Comparison of ENCODE assay signal across 17 cellular contexts in the genomic region with DNA sequence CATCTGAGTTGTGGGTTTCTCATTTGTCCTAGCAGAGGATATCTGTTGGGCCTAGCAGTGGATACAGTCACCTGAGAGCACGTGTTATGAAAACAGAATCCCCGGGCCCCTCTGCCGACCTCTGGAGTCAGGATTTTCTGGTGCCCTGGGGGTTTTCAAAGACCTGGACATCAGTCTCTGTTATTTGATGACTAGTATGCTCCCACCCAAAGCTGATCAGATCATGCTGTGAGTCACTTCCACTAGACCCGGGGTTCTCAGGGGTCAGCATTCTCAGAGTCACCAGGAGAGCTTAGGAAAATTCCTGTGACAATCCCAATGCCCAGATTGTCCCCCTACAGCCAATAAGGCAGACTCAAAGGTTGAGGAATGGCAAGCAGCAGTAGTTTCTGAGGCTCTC. TPM values are rescaled to one million over a fixed set of nuclear protein-coding genes. Genes with fewer than 3 reads are reported as not detected.
DNase-seq lines count a peak whose midpoint lies in the region; FAIRE-seq and TF ChIP-seq lines count a peak whose summit lies in the region.
"Had no signal": no experiment of that assay in that cellular context is flagged by ENCODE, and none has a peak within 500 bp of the region (broad histone marks: within the 10 kb centered on the region; RNA-seq: fewer than 3 reads in every experiment).

No MANE protein-coding gene starts in this region.

- WGBS in esophagus muscularis mucosa, result 67% methylated on average over 3 of the region's 4 CpGs

- no peak overlapping the region for H3K4me3 ChIP-seq in bronchial epithelial cell (ENCODE audit: low read depth, low read length)
- H3K4me3 ChIP-seq in subcutaneous abdominal adipose tissue (ENCODE audit: low read depth in 1 of 5, low read length in 5 of 5), result no peak overlapping the region
- no peak overlapping the region for H3K4me3 ChIP-seq in esophagus muscularis mucosa
- H3K4me3 ChIP-seq: SK-N-MC had no signal

- H3K9me3 ChIP-seq in subcutaneous abdominal adipose tissue (ENCODE audit: control insufficient read depth in 5 of 5, low read length in 5 of 5), result no peaks in the 10 kb centered on the region
- H3K9me3 ChIP-seq in esophagus muscularis mucosa, result no peaks in the 10 kb centered on the region

- H3K36me3 ChIP-seq in bronchial epithelial cell (ENCODE audit: control insufficient read depth, insufficient read depth, low read length) (no peaks in the 10 kb centered on the region), subcutaneous abdominal adipose tissue (ENCODE audit: control insufficient read depth in 5 of 5, insufficient read depth in 5 of 5, low read length in 5 of 5) (peaks cover 0 to 2% (median 0%) of the 10 kb centered on the region in 5 donors), esophagus muscularis mucosa (no peaks in the 10 kb centered on the region)

- H3K9ac ChIP-seq in subcutaneous abdominal adipose tissue (ENCODE audit: low read length in 5 of 5), result no peak overlapping the region
- H3K9ac ChIP-seq: KMS-11 had no signal

- FAIRE-seq in bronchial epithelial cell (lab: Jason Lieb, UNC), result peak; percentile 68

- H3K27me3 ChIP-seq in bronchial epithelial cell (ENCODE audit: control insufficient read depth, insufficient read depth, low read length) (no peaks in the 10 kb centered on the region), subcutaneous abdominal adipose tissue (ENCODE audit: control insufficient read depth in 5 of 5, insufficient read depth in 4 of 5, low read length in 5 of 5) (no peaks in the 10 kb centered on the region), esophagus muscularis mucosa (peaks cover 0 to 28% (median 2%) of the 10 kb centered on the region in 4 donors)

- intact Hi-C loops in esophagus muscularis mucosa (cut with DNase I), result no loop called here

- TF ChIP-seq POLR2A in esophagus muscularis mucosa (IDR thresholded peaks at IDR 0.05; ENCODE audit: low read depth), result no peak

- H3K4me1 ChIP-seq in subcutaneous abdominal adipose tissue (ENCODE audit: control insufficient read depth in 5 of 5, insufficient read depth in 5 of 5, low read length in 5 of 5) (peaks cover 5 to 30% (median 26%) of the 10 kb centered on the region in 5 donors), esophagus muscularis mucosa (peaks cover 6 to 16% (median 13%) of the 10 kb centered on the region in 4 donors)

- H3K27ac ChIP-seq in subcutaneous abdominal adipose tissue (ENCODE audit: low read depth, low read length) (peak overlapping the region; percentile 66), esophagus muscularis mucosa (replicated peaks in 1 of 4) (no peak overlapping the region)
- H3K27ac ChIP-seq: C4-2B, KMS-11, SK-N-MC had no signal

- no peak for TF ChIP-seq EP300 in esophagus muscularis mucosa (IDR thresholded peaks at IDR 0.05)

- DNase-seq in HT1080 (ENCODE audit: low read depth) (peak; percentile 72), bronchial epithelial cell (ENCODE audit: low read depth) (no peak), kidney tubule cell (ENCODE audit: low spot score) (peak; percentile 19), esophagus muscularis mucosa (ENCODE audit: extremely low spot score) (no peak), NCI-H446 (lab: John Stamatoyannopoulos, UW) (no peak)
- DNase-seq in stimulated activated CD4-positive, alpha-beta T cell treated with anti-CD3 and anti-CD28 coated beads, Interleukin-1b, Interleukin-23, amount 100 ng/mL, for 48 hours, result no peak
- DNase-seq: NCI-H1048, NCI-H1436 treated with DMSO at 0.1 percent for 48 hours, NCI-H2081, NCI-H510A, NCI-H82 had no signal

- TF ChIP-seq CTCF in bronchial epithelial cell (IDR thresholded peaks at IDR 0.05; ENCODE audit: insufficient read depth, low read length, severe bottlenecking), result no peak
- no peak for TF ChIP-seq CTCF in esophagus muscularis mucosa (IDR thresholded peaks at IDR 0.05)

RNA-seq across cellular contexts. Expression of a gene that starts 38.7 kb away (rescaled TPM):
- not detected in 2 replicates for total RNA-seq in HT1080 (2014; rRNA removed; shearing (Covaris generic))
- not detected in 2 replicates for polyA plus RNA-seq in HT1080 (2015; cell fraction: cytosol; rRNA removed)
- polyA plus RNA-seq in HT1080 (2015; cell fraction: nucleus; rRNA removed), result not detected in 2 replicates
- total RNA-seq in bronchial epithelial cell (under 0.01 TPM in 1 of 2 replicates, not detected in the other), esophagus muscularis mucosa (not detected)
- total RNA-seq: MCF 10A, Right ventricle myocardium inferior had no signal

Comparison
In these comparisons a context has a peak if more than half of its experiments do, and no peak if none do; other contexts are left out.
1. DNase-seq: peak in HT1080 (single experiment) and kidney tubule cell (single experiment); none in bronchial epithelial cell (single experiment), stimulated activated CD4-positive, alpha-beta T cell treated with anti-CD3 and anti-CD28 coated beads, Interleukin-1b, Interleukin-23, amount 100 ng/mL, for 48 hours (single experiment), esophagus muscularis mucosa (single experiment) and NCI-H446 (0 of 2).